Comparison of ENCODE assay signal across 1 cellular context in genomic region chr12:120316798-120317257, GRCh38.
TF ChIP-seq lines count a peak whose summit lies in the region.

No MANE protein-coding gene starts in this region.

TF ChIP-seq in HepG2, 621 proteins besides CTCF, POLR2A, EP300 and RAD21 (continues in another document):
- TF ChIP-seq ISL2 (CRISPR knock-in tag; IDR thresholded peaks at IDR 0.05), result 0 out of 2 replicates have a peak, but pooled peaks have one; percentile 5
- TF ChIP-seq NAIF1 (CRISPR knock-in tag; IDR thresholded peaks at IDR 0.05; ENCODE audit: borderline replicate concordance), result no peak
- TF ChIP-seq SNAI1 (CRISPR knock-in tag; IDR thresholded peaks at IDR 0.05; ENCODE audit: borderline replicate concordance), result no peak
- no peak for TF ChIP-seq XRCC5 (optimal IDR thresholded peaks at IDR 0.05; ENCODE audit: low read length)
- TF ChIP-seq CCAR2 (optimal IDR thresholded peaks at IDR 0.05; ENCODE audit: low read depth, low read length), result no peak
- TF ChIP-seq SNRNP70 (IDR thresholded peaks at IDR 0.05; ENCODE audit: low read depth, low read length), result no peak
- peak; percentile 34; the same call in 1 of the 2 replicates for TF ChIP-seq POLR2AphosphoS5 (IDR thresholded peaks at IDR 0.05; ENCODE audit: low read depth, low read length)
- peak; percentile 52; the same call in 1 of the 2 replicates for TF ChIP-seq ZNF318 (CRISPR knock-in tag; IDR thresholded peaks at IDR 0.05)
- no peak for TF ChIP-seq ZNF652 (CRISPR knock-in tag; IDR thresholded peaks at IDR 0.05; ENCODE audit: borderline replicate concordance, low read depth)
- no peak for TF ChIP-seq ZNF766 (CRISPR knock-in tag; IDR thresholded peaks at IDR 0.05; ENCODE audit: borderline replicate concordance)
- no peak for TF ChIP-seq SAP130 (CRISPR knock-in tag; IDR thresholded peaks at IDR 0.05; ENCODE audit: low read depth)
- TF ChIP-seq ZNF720 (CRISPR knock-in tag; IDR thresholded peaks at IDR 0.05), result no peak
- TF ChIP-seq ZFX (CRISPR knock-in tag; IDR thresholded peaks at IDR 0.05; ENCODE audit: low read depth), result peak; percentile 38; the same call in 1 of the 2 replicates
- peak; percentile 12; the same call in 1 of the 2 replicates for TF ChIP-seq HINFP (CRISPR knock-in tag; IDR thresholded peaks at IDR 0.05; ENCODE audit: low read depth)
- TF ChIP-seq IRF1 (CRISPR knock-in tag; IDR thresholded peaks at IDR 0.05; ENCODE audit: low read depth), result no peak
- TF ChIP-seq LCORL (IDR thresholded peaks at IDR 0.05), result no peak
- TF ChIP-seq LCORL (CRISPR knock-in tag; IDR thresholded peaks at IDR 0.05), result 0 out of 2 replicates have a peak, but pooled peaks have one; percentile 17
- no peak for TF ChIP-seq PRPF4 (IDR thresholded peaks at IDR 0.05; ENCODE audit: low read depth, low read length, poor library complexity, severe bottlenecking)
- 0 out of 2 replicates have a peak, but pooled peaks have one; percentile 2 for TF ChIP-seq ZNF644 (CRISPR knock-in tag; IDR thresholded peaks at IDR 0.05; ENCODE audit: low read depth)
- 0 out of 2 replicates have a peak, but pooled peaks have one; percentile 5 for TF ChIP-seq ZNF564 (CRISPR knock-in tag; IDR thresholded peaks at IDR 0.05)
- TF ChIP-seq KLF12 (CRISPR knock-in tag; IDR thresholded peaks at IDR 0.05; ENCODE audit: borderline replicate concordance), result no peak
- no peak for TF ChIP-seq ADNP (CRISPR knock-in tag; IDR thresholded peaks at IDR 0.05)
- TF ChIP-seq PRMT3 (CRISPR knock-in tag; IDR thresholded peaks at IDR 0.05; ENCODE audit: borderline replicate concordance, low read depth), result no peak
- peak; percentile 89 for TF ChIP-seq ZC3H4 (CRISPR knock-in tag; IDR thresholded peaks at IDR 0.05; ENCODE audit: borderline replicate concordance)
- TF ChIP-seq HHEX (CRISPR knock-in tag; IDR thresholded peaks at IDR 0.05), result no peak
- TF ChIP-seq ZNF20 (CRISPR knock-in tag; IDR thresholded peaks at IDR 0.05), result no peak
- TF ChIP-seq ZNF7 (CRISPR knock-in tag; IDR thresholded peaks at IDR 0.05), result no peak
- TF ChIP-seq ZBED4 (CRISPR knock-in tag; IDR thresholded peaks at IDR 0.05; ENCODE audit: borderline replicate concordance), result 0 out of 2 replicates have a peak, but pooled peaks have one; percentile 3
- no peak for TF ChIP-seq HNRNPLL (IDR thresholded peaks at IDR 0.05; ENCODE audit: low read depth, low read length, poor library complexity, severe bottlenecking)
- 0 out of 2 replicates have a peak, but pooled peaks have one; percentile 20 for TF ChIP-seq IRX3 (CRISPR knock-in tag; IDR thresholded peaks at IDR 0.05; ENCODE audit: borderline replicate concordance, low read depth)
- no peak for TF ChIP-seq PITX1 (CRISPR knock-in tag; IDR thresholded peaks at IDR 0.05)
- 0 out of 2 replicates have a peak, but pooled peaks have one; percentile 40 for TF ChIP-seq NCOA1 (CRISPR knock-in tag; IDR thresholded peaks at IDR 0.05)
- TF ChIP-seq PHF5A (CRISPR knock-in tag; IDR thresholded peaks at IDR 0.05; ENCODE audit: low read depth, unreplicated experiment), result no peak
- peak; percentile 14; the same call in 1 of the 2 replicates for TF ChIP-seq KMT2A (CRISPR knock-in tag; IDR thresholded peaks at IDR 0.05)
- no peak for TF ChIP-seq GFI1 (CRISPR knock-in tag; IDR thresholded peaks at IDR 0.05; ENCODE audit: borderline replicate concordance)
- no peak for TF ChIP-seq MATR3 (CRISPR knock-in tag; IDR thresholded peaks at IDR 0.05)
- no peak for TF ChIP-seq ZNF558 (CRISPR knock-in tag; IDR thresholded peaks at IDR 0.05; ENCODE audit: borderline replicate concordance)
- TF ChIP-seq NFKB2 (CRISPR knock-in tag; IDR thresholded peaks at IDR 0.05; ENCODE audit: borderline replicate concordance), result no peak
- TF ChIP-seq GTF2F1 (IDR thresholded peaks at IDR 0.05; ENCODE audit: low read length), result no peak
- TF ChIP-seq ELF3 (CRISPR knock-in tag; IDR thresholded peaks at IDR 0.05), result no peak
- TF ChIP-seq GRHL1 (CRISPR knock-in tag; conservative IDR thresholded peaks at IDR 0.05), result no peak
- TF ChIP-seq ZNF44 (CRISPR knock-in tag; IDR thresholded peaks at IDR 0.05), result no peak
- TF ChIP-seq RFX3 (CRISPR knock-in tag; IDR thresholded peaks at IDR 0.05), result no peak
- TF ChIP-seq DZIP1 (CRISPR knock-in tag; IDR thresholded peaks at IDR 0.05), result no peak
- peak; percentile 11; the same call in 1 of the 2 replicates for TF ChIP-seq ZBTB25 (CRISPR knock-in tag; IDR thresholded peaks at IDR 0.05)
- TF ChIP-seq ZNF124 (CRISPR knock-in tag; IDR thresholded peaks at IDR 0.05), result 0 out of 2 replicates have a peak, but pooled peaks have one; percentile 13
